In the genomic region with DNA sequence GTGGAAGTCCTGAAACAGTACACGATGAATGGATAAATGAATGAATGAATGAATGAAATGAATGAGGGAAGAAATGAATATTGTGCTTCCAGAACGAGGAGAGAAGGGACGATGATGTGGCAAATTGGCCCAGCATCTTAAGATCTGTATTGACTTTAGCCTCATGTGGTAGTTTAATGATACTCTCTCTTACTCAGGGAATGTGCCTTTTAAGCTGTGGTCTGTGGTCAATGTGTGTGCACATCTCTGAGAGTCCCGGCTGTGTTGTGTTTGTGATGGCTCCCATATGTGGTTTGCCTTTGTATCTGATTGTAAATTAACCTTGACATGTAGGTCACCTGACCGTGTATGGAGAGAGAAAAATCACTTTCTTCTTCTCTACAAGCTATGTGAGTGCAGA, we compare ENCODE assay signal across 8 cellular contexts.
DNase-seq lines count a peak whose midpoint lies in the region; ATAC-seq and TF ChIP-seq lines count a peak whose summit lies in the region.

No MANE protein-coding gene starts in this region.

- peak overlapping the region; percentile 67 for H3K27ac ChIP-seq in hepatocyte
- H3K27ac ChIP-seq in coronary artery, result no peak overlapping the region
- H3K27ac ChIP-seq in foreskin keratinocyte, result no peak overlapping the region

- peaks cover 89% of the 10 kb centered on the region for H3K79me2 ChIP-seq in hepatocyte

- H3K9me2 ChIP-seq in hepatocyte (replicated peaks; ENCODE audit: insufficient read depth), result no peaks in the 10 kb centered on the region

- no peak overlapping the region for H3K4me3 ChIP-seq in hepatocyte
- H3K4me3 ChIP-seq in coronary artery, result no peak overlapping the region

- no peaks in the 10 kb centered on the region for H3K36me3 ChIP-seq in hepatocyte (replicated peaks; ENCODE audit: insufficient read depth, low read depth)

- H2AFZ ChIP-seq in hepatocyte, result no peak overlapping the region

- H3K4me1 ChIP-seq in hepatocyte (ENCODE audit: insufficient read depth) (peaks cover 31% of the 10 kb centered on the region), foreskin keratinocyte (no peaks in the 10 kb centered on the region)

- H3K27me3 ChIP-seq in hepatocyte, result no peaks in the 10 kb centered on the region
- no peaks in the 10 kb centered on the region for H3K27me3 ChIP-seq in foreskin keratinocyte

- DNase-seq in AG20443 (ENCODE audit: low spot score), result peak; percentile 84
- peak; percentile 89 for DNase-seq in RPMI7951 (ENCODE audit: low read depth)
- DNase-seq in hepatocyte (ENCODE audit: low spot score), result no peak
- no peak for DNase-seq in coronary artery (ENCODE audit: low spot score)
- no peak for DNase-seq in foreskin keratinocyte
- no peak for DNase-seq in NAMALWA (ENCODE audit: low spot score)

- 58% methylated on average over 5 of the region's 5 CpGs for WGBS in hepatocyte (ENCODE audit: low lambda C conversion rate, missing lambda C conversion rate)

- no peak for TF ChIP-seq CTCF in hepatocyte (IDR thresholded peaks at IDR 0.05; ENCODE audit: poor library complexity)
- TF ChIP-seq CTCF in coronary artery (IDR thresholded peaks at IDR 0.05), result no peak
- no peak for TF ChIP-seq CTCF in foreskin keratinocyte (conservative IDR thresholded peaks at IDR 0.05)

- no peaks in the 10 kb centered on the region for H4K20me1 ChIP-seq in hepatocyte (ENCODE audit: insufficient read depth, poor library complexity, severe bottlenecking)

- H3K4me2 ChIP-seq in hepatocyte, result peak overlapping the region; percentile 28

- H3K9me3 ChIP-seq in hepatocyte (ENCODE audit: low read depth), result no peaks in the 10 kb centered on the region

- ATAC-seq in GM19468 (IDR thresholded peaks at IDR 0.05; ENCODE audit: extremely low read depth, unreplicated experiment), result peak; percentile 38
- ATAC-seq in GM21360 (IDR thresholded peaks at IDR 0.05; ENCODE audit: unreplicated experiment), result no peak
- ATAC-seq in foreskin keratinocyte, result no peak

Comparison
In these comparisons a context has a peak if more than half of its experiments do, and no peak if none do; other contexts are left out.
1. DNase-seq: peak in AG20443 (single experiment) and RPMI7951 (single experiment); none in hepatocyte (single experiment), coronary artery (single experiment), foreskin keratinocyte (0 of 2) and NAMALWA (single experiment).